Comparison of ENCODE assay signal across 1 cellular context in genomic region chr1:17405898-17406759, GRCh38.
TF ChIP-seq lines count a peak whose summit lies in the region.

No MANE protein-coding gene starts in this region.

TF ChIP-seq in HepG2, 621 proteins besides CTCF, POLR2A, EP300 and RAD21 (continued from another document and continues in another):
- TF ChIP-seq ZNF687 (CRISPR knock-in tag; IDR thresholded peaks at IDR 0.05) (peak; percentile 72), DNMT3B (CRISPR knock-in tag; conservative IDR thresholded peaks at IDR 0.05) (no peak), ZNF17 (CRISPR knock-in tag; IDR thresholded peaks at IDR 0.05) (no peak), DPF2 (CRISPR knock-in tag; IDR thresholded peaks at IDR 0.05; ENCODE audit: borderline replicate concordance, low read depth) (no peak), MEIS1 (CRISPR knock-in tag; IDR thresholded peaks at IDR 0.05; ENCODE audit: borderline replicate concordance) (0 out of 2 replicates have a peak, but pooled peaks have one; percentile 45), ZNF33B (CRISPR knock-in tag; IDR thresholded peaks at IDR 0.05) (no peak), RARA (CRISPR knock-in tag; IDR thresholded peaks at IDR 0.05) (no peak), FIP1L1 (IDR thresholded peaks at IDR 0.05; ENCODE audit: borderline replicate concordance, insufficient read depth, low read depth, low read length) (no peak), ZFP36L2 (CRISPR knock-in tag; IDR thresholded peaks at IDR 0.05) (no peak), RXRA (CRISPR knock-in tag; IDR thresholded peaks at IDR 0.05) (no peak), RXRB (CRISPR knock-in tag; IDR thresholded peaks at IDR 0.05; ENCODE audit: borderline replicate concordance) (0 out of 2 replicates have a peak, but pooled peaks have one; percentile 11), POLR2G (IDR thresholded peaks at IDR 0.05; ENCODE audit: low read depth, low read length) (peak; percentile 50; the same call in 1 of the 2 replicates), ZBTB7A (CRISPR knock-in tag; IDR thresholded peaks at IDR 0.05) (0 out of 2 replicates have a peak, but pooled peaks have one; percentile 42), ZNF331 (CRISPR knock-in tag; IDR thresholded peaks at IDR 0.05) (no peak), AGO1 (IDR thresholded peaks at IDR 0.05; ENCODE audit: low read depth, low read length, poor library complexity, severe bottlenecking) (peak; percentile 44), FOSL2 (CRISPR knock-in tag; IDR thresholded peaks at IDR 0.05) (no peak), ZNF619 (CRISPR knock-in tag; IDR thresholded peaks at IDR 0.05) (no peak), MAFK (conservative IDR thresholded peaks at IDR 0.05 in 1 of 2, IDR thresholded peaks at IDR 0.05 in 1 of 2; ENCODE audit: low read length in 2 of 2) (no peak), ZNF740 (CRISPR knock-in tag; IDR thresholded peaks at IDR 0.05) (no peak), ZNF772 (CRISPR knock-in tag; IDR thresholded peaks at IDR 0.05) (0 out of 2 replicates have a peak, but pooled peaks have one; percentile 45), MYNN (CRISPR knock-in tag; IDR thresholded peaks at IDR 0.05; ENCODE audit: low read depth) (no peak), HOXA9 (CRISPR knock-in tag; IDR thresholded peaks at IDR 0.05; ENCODE audit: borderline replicate concordance) (no peak), NFYC (CRISPR knock-in tag; IDR thresholded peaks at IDR 0.05) (no peak), THAP9 (CRISPR knock-in tag; IDR thresholded peaks at IDR 0.05; ENCODE audit: borderline replicate concordance) (peak; percentile 58; the same call in 1 of the 2 replicates), SAP130 (CRISPR knock-in tag; IDR thresholded peaks at IDR 0.05; ENCODE audit: low read depth) (no peak), ZNF816 (CRISPR knock-in tag; IDR thresholded peaks at IDR 0.05; ENCODE audit: borderline replicate concordance) (no peak), U2AF2 (IDR thresholded peaks at IDR 0.05; ENCODE audit: low read depth, low read length) (no peak), GMEB2 (CRISPR knock-in tag; IDR thresholded peaks at IDR 0.05; ENCODE audit: low read depth) (no peak), ZNF333 (CRISPR knock-in tag; IDR thresholded peaks at IDR 0.05; ENCODE audit: borderline replicate concordance) (no peak), ZNF724P (CRISPR knock-in tag; IDR thresholded peaks at IDR 0.05; ENCODE audit: borderline replicate concordance) (no peak), ZNF7 (CRISPR knock-in tag; IDR thresholded peaks at IDR 0.05) (no peak), KDM5A (IDR thresholded peaks at IDR 0.05; ENCODE audit: borderline replicate concordance, low read length) (no peak), FOXK1 (CRISPR knock-in tag; IDR thresholded peaks at IDR 0.05; ENCODE audit: borderline replicate concordance, low read depth) (no peak), ZBTB40 (IDR thresholded peaks at IDR 0.05) (no peak), ZBTB40 (CRISPR knock-in tag; IDR thresholded peaks at IDR 0.05) (peak; percentile 30; the same call in 1 of the 2 replicates), HOXA3 (CRISPR knock-in tag; IDR thresholded peaks at IDR 0.05) (peak; percentile 58; the same call in 1 of the 2 replicates), ZNF225 (CRISPR knock-in tag; IDR thresholded peaks at IDR 0.05) (0 out of 2 replicates have a peak, but pooled peaks have one; percentile 40), ZNF414 (CRISPR knock-in tag; IDR thresholded peaks at IDR 0.05) (no peak), MNT (IDR thresholded peaks at IDR 0.05) (no peak), ZBTB42 (CRISPR knock-in tag; IDR thresholded peaks at IDR 0.05) (no peak), NFATC3 (CRISPR knock-in tag; IDR thresholded peaks at IDR 0.05) (no peak), KLF6 (CRISPR knock-in tag; IDR thresholded peaks at IDR 0.05) (no peak)
